Comparison of ENCODE assay signal across 8 cellular contexts in genomic region chr19:47419037-47419783, GRCh38. TPM values are rescaled to one million over a fixed set of nuclear protein-coding genes. Genes with fewer than 3 reads are reported as not detected.
DNase-seq lines count a peak whose midpoint lies in the region; ATAC-seq and TF ChIP-seq lines count a peak whose summit lies in the region.

MEIS3 (minus strand) TSS chr19:47419527; CDS start chr19:47419081, 446 bp downstream.

- 0 to 1% methylated on average over 61 to 62 of the region's 69 CpGs for WGBS in ectodermal cell, 2 experiments

- peaks cover 51% of the 10 kb centered on the region for H3K4me1 ChIP-seq in ectodermal cell (ENCODE audit: control insufficient read depth, insufficient read depth, low read length)

- H3K4me3 ChIP-seq in HFF-Myc (replicated peaks; ENCODE audit: low read depth, low read length) = peak within 1 kb of the TSS; percentile 41
- H3K4me3 ChIP-seq in ectodermal cell (ENCODE audit: insufficient read depth, low read depth, low read length) = peak within 1 kb of the TSS; percentile 69

- peaks cover 64 to 82% of the 10 kb centered on the region in 2 donors for H3K27me3 Mint-ChIP-seq in natural killer cell treated with Interleukin-12 subunit alpha and Interleukin-12 subunit beta and Interleukin-15 and Interleukin-18, amount 100 ng/mL, for 72 hours

- TF ChIP-seq CTCF in HFF-Myc (IDR thresholded peaks at IDR 0.05; ENCODE audit: low read depth, low read length, missing control alignments) = no peak

- no peak for ATAC-seq in natural killer cell treated with Interleukin-12 subunit alpha and Interleukin-12 subunit beta and Interleukin-15 and Interleukin-18, amount 100 ng/mL, for 72 hours
- ATAC-seq in GM18511 (IDR thresholded peaks at IDR 0.05; ENCODE audit: unreplicated experiment) = no peak
- no peak for ATAC-seq in HG03469 (IDR thresholded peaks at IDR 0.05; ENCODE audit: unreplicated experiment)

- H3K4me1 Mint-ChIP-seq in natural killer cell treated with Interleukin-12 subunit alpha and Interleukin-12 subunit beta and Interleukin-15 and Interleukin-18, amount 100 ng/mL, for 72 hours (ENCODE audit: low read depth in 2 of 2) = peaks cover 20 to 29% of the 10 kb centered on the region in 2 donors

- H3K36me3 ChIP-seq in ectodermal cell (ENCODE audit: control insufficient read depth, insufficient read depth, low read length) = peaks cover 8% of the 10 kb centered on the region

- no peaks in the 10 kb centered on the region for H3K9me3 ChIP-seq in ectodermal cell (ENCODE audit: control insufficient read depth, low read length)

- no peak within 1 kb of the TSS for H3K27ac Mint-ChIP-seq in natural killer cell treated with Interleukin-12 subunit alpha and Interleukin-12 subunit beta and Interleukin-15 and Interleukin-18, amount 100 ng/mL, for 72 hours

- DNase-seq in AG08396 (ENCODE audit: low spot score) = peak; percentile 54
- no peak for DNase-seq in HFF-Myc (ENCODE audit: extremely low read depth, low read depth)
- DNase-seq in natural killer cell treated with Interleukin-12 subunit alpha and Interleukin-12 subunit beta and Interleukin-15 and Interleukin-18, amount 100 ng/mL, for 72 hours (ENCODE audit: low spot score) = no peak
- no peak for DNase-seq in NCI-H510A (lab: John Stamatoyannopoulos, UW)
- DNase-seq in NCI-H226 = no peak

- H3K27me3 ChIP-seq in ectodermal cell (ENCODE audit: control insufficient read depth, insufficient read depth, low read length, poor library complexity, severe bottlenecking) = peaks cover 50% of the 10 kb centered on the region

- H3K36me3 Mint-ChIP-seq in natural killer cell treated with Interleukin-12 subunit alpha and Interleukin-12 subunit beta and Interleukin-15 and Interleukin-18, amount 100 ng/mL, for 72 hours = peaks cover 19% of the 10 kb centered on the region

- no peaks in the 10 kb centered on the region for H3K9me3 Mint-ChIP-seq in natural killer cell treated with Interleukin-12 subunit alpha and Interleukin-12 subunit beta and Interleukin-15 and Interleukin-18, amount 100 ng/mL, for 72 hours

- peak within 1 kb of the TSS; percentile 39 for H3K27ac ChIP-seq in ectodermal cell (ENCODE audit: insufficient read depth, low read depth, low read length, poor library complexity, severe bottlenecking)

- peak within 1 kb of the TSS; percentile 58 for H3K4me3 Mint-ChIP-seq in natural killer cell treated with Interleukin-12 subunit alpha and Interleukin-12 subunit beta and Interleukin-15 and Interleukin-18, amount 100 ng/mL, for 72 hours

RNA-seq across cellular contexts. Expression of gene MEIS3, which starts in this region (rescaled TPM):
- 82.5 TPM for polyA plus RNA-seq in ectodermal cell (2013, experiment 1 of 4)
- 80.8 TPM for polyA plus RNA-seq in ectodermal cell (2013, experiment 2 of 4)
- polyA plus RNA-seq in ectodermal cell (2013, experiment 3 of 4) = 81.3 TPM
- polyA plus RNA-seq in ectodermal cell (2013, experiment 4 of 4) = 86.6 TPM
- not detected for total RNA-seq in natural killer cell treated with Interleukin-12 subunit alpha and Interleukin-12 subunit beta and Interleukin-15 and Interleukin-18, amount 100 ng/mL, for 72 hours
